21 cellular contexts compared by ENCODE assay signal in the genomic region with DNA sequence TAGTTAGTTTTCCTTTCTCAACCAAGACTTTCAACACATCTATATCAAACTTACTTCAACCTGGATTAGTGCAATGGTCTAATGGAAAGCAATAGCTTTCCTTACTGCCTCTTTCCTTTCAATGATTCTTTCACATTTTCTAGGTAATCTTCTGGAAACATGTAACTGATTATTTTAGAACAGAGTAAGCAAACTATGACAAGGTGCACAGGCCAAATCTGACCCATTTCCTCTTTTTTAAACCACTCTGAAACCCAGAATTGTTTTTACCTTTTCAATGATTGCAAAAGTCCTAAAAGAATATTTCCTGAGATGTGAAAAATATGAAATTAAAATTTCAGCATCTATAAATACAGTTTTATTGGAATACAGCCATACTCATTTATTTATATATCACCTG.
DNase-seq lines count a peak whose midpoint lies in the region; ATAC-seq and TF ChIP-seq lines count a peak whose summit lies in the region.
"Had no signal": no experiment of that assay in that cellular context is flagged by ENCODE, and none has a peak within 500 bp of the region (broad histone marks: within the 10 kb centered on the region; RNA-seq: fewer than 3 reads in every experiment).

No MANE protein-coding gene starts in this region.

- H2AFZ ChIP-seq in smooth muscle cell (ENCODE audit: low read depth): no peak overlapping the region

- no peak overlapping the region for H3K27ac ChIP-seq in smooth muscle cell (ENCODE audit: low read depth)
- H3K27ac ChIP-seq: BLaER1, coronary artery, SJCRH30, testis had no signal

- H3K79me2 ChIP-seq in smooth muscle cell (ENCODE audit: low read depth): no peaks in the 10 kb centered on the region

- no peaks in the 10 kb centered on the region for H3K9me3 ChIP-seq in smooth muscle cell (replicated peaks; ENCODE audit: low read depth)
- H3K9me3 ChIP-seq: SJCRH30, testis had no signal

- no peaks in the 10 kb centered on the region for H3K4me1 ChIP-seq in smooth muscle cell (ENCODE audit: low read depth)
- H3K4me1 ChIP-seq: testis had no signal

- no peaks in the 10 kb centered on the region for H4K20me1 ChIP-seq in smooth muscle cell (ENCODE audit: low read depth)
- H4K20me1 ChIP-seq: BLaER1 had no signal

- TF ChIP-seq CTCF in smooth muscle cell (IDR thresholded peaks at IDR 0.05; ENCODE audit: borderline replicate concordance, insufficient read depth, poor library complexity, severe bottlenecking) (no peak), type B pancreatic cell (conservative IDR thresholded peaks at IDR 0.05) (no peak)

- DNase-seq in smooth muscle cell (lab: John Stamatoyannopoulos, UW; ENCODE audit: unreplicated experiment) (no peak), type B pancreatic cell (ENCODE audit: extremely low spot score, unreplicated experiment) (no peak), NCI-H2081 (lab: John Stamatoyannopoulos, UW) (no peak)
- DNase-seq in activated CD4-positive, CD25-positive, alpha-beta regulatory T cell (lab: John Stamatoyannopoulos, UW): no peak
- DNase-seq: activated naive CD8-positive, alpha-beta T cell treated with anti-CD3 and anti-CD28 coated beads, Interleukin-2, amount 50 U/mL, for 24 hours; DMS153; HCEC 1CT; NCI-H1092; occipital lobe; OCI-M1; retina; SJCRH30; testis had no signal

- H3F3A ChIP-seq in smooth muscle cell (ENCODE audit: low read depth): no peaks in the 10 kb centered on the region

- H3K36me3 Mint-ChIP-seq in type B pancreatic cell: no peaks in the 10 kb centered on the region
- H3K36me3 Mint-ChIP-seq: WTC11 had no signal

- H3K4me2 ChIP-seq in smooth muscle cell: no peak overlapping the region

- no peaks in the 10 kb centered on the region for H3K4me1 Mint-ChIP-seq in type B pancreatic cell (ENCODE audit: unreplicated experiment)
- H3K4me1 Mint-ChIP-seq: activated naive CD8-positive, alpha-beta T cell treated with anti-CD3 and anti-CD28 coated beads, Interleukin-2, amount 50 U/mL, for 24 hours; WTC11 had no signal

- no peaks in the 10 kb centered on the region for H3K27me3 Mint-ChIP-seq in type B pancreatic cell
- H3K27me3 Mint-ChIP-seq: activated naive CD8-positive, alpha-beta T cell treated with anti-CD3 and anti-CD28 coated beads, Interleukin-2, amount 50 U/mL, for 24 hours had no signal

- H3K27me3 ChIP-seq in smooth muscle cell (ENCODE audit: low read depth): peaks cover 1% of the 10 kb centered on the region
- H3K27me3 ChIP-seq: BLaER1, SJCRH30, testis had no signal

- H3K36me3 ChIP-seq in smooth muscle cell (ENCODE audit: low read depth): no peaks in the 10 kb centered on the region
- H3K36me3 ChIP-seq: BLaER1, SJCRH30 had no signal

- no peak overlapping the region for H3K4me3 ChIP-seq in smooth muscle cell
- H3K4me3 ChIP-seq: BLaER1, coronary artery, lung, SJCRH30, testis had no signal

- no peak overlapping the region for H3K27ac Mint-ChIP-seq in type B pancreatic cell
- H3K27ac Mint-ChIP-seq: activated naive CD8-positive, alpha-beta T cell treated with anti-CD3 and anti-CD28 coated beads, Interleukin-2, amount 50 U/mL, for 24 hours; WTC11 had no signal

- peak; percentile 57 for ATAC-seq in GM18498 (IDR thresholded peaks at IDR 0.05; ENCODE audit: unreplicated experiment)
- ATAC-seq in GM19351 (IDR thresholded peaks at IDR 0.05; ENCODE audit: unreplicated experiment): peak; percentile 52
- ATAC-seq in HG02642 (IDR thresholded peaks at IDR 0.05; ENCODE audit: poor library complexity, unreplicated experiment): peak; percentile 61
- ATAC-seq in HG03280 (IDR thresholded peaks at IDR 0.05; ENCODE audit: unreplicated experiment): peak; percentile 64
- ATAC-seq: activated naive CD8-positive, alpha-beta T cell treated with anti-CD3 and anti-CD28 coated beads, Interleukin-2, amount 50 U/mL, for 24 hours; WTC11 had no signal

- H3K9me3 Mint-ChIP-seq in type B pancreatic cell: peaks cover 4% of the 10 kb centered on the region

- H3K9ac ChIP-seq in smooth muscle cell (ENCODE audit: low read depth): no peak overlapping the region
- H3K9ac ChIP-seq: BLaER1 had no signal

- no peak overlapping the region for H3K4me3 Mint-ChIP-seq in type B pancreatic cell
- H3K4me3 Mint-ChIP-seq: activated naive CD8-positive, alpha-beta T cell treated with anti-CD3 and anti-CD28 coated beads, Interleukin-2, amount 50 U/mL, for 24 hours; WTC11 had no signal
